28 cellular contexts compared by ENCODE assay signal in genomic region chr11:86232556-86232955, GRCh38.
"Had no signal": no experiment of that assay in that cellular context is flagged by ENCODE, and none has a peak within 500 bp of the region (broad histone marks: within the 10 kb centered on the region; RNA-seq: fewer than 3 reads in every experiment).

No MANE protein-coding gene starts in this region.

- H3K27ac ChIP-seq: colonic mucosa, coronary artery, dorsolateral prefrontal cortex, epithelial cell of prostate, esophagus muscularis mucosa, esophagus squamous epithelium, foreskin keratinocyte, gastrocnemius medialis, gastroesophageal sphincter, heart left ventricle, heart right ventricle had no signal

- H3K4me1 ChIP-seq: colonic mucosa, esophagus muscularis mucosa, gastrocnemius medialis, gastroesophageal sphincter had no signal

- H3K36me3 ChIP-seq: colonic mucosa, esophagus muscularis mucosa, esophagus squamous epithelium, gastrocnemius medialis, gastroesophageal sphincter, heart left ventricle, heart right ventricle had no signal

- H3K27ac Mint-ChIP-seq: dendritic cell treated with granulocyte-macrophage colony-stimulating factor and Interleukin-4, amounts not matched to agents 40 ng/mL and 50 ng/mL, for 4 days; effector memory CD8-positive, alpha-beta T cell; endodermal cell had no signal

- H3K27me3 Mint-ChIP-seq: dendritic cell treated with granulocyte-macrophage colony-stimulating factor and Interleukin-4, amounts not matched to agents 40 ng/mL and 50 ng/mL, for 4 days; effector memory CD8-positive, alpha-beta T cell had no signal

- ATAC-seq: effector memory CD8-positive, alpha-beta T cell; esophagus mucosa; foreskin keratinocyte; gastrocnemius medialis; gastroesophageal sphincter had no signal

- H3K4me3 ChIP-seq: colonic mucosa, coronary artery, dorsolateral prefrontal cortex, esophagus muscularis mucosa, esophagus squamous epithelium, gastrocnemius medialis, gastroesophageal sphincter, heart left ventricle, heart right ventricle had no signal

- H3K4me3 Mint-ChIP-seq: dendritic cell treated with granulocyte-macrophage colony-stimulating factor and Interleukin-4, amounts not matched to agents 40 ng/mL and 50 ng/mL, for 4 days; effector memory CD8-positive, alpha-beta T cell; endodermal cell had no signal

- H3K9me3 Mint-ChIP-seq: dendritic cell treated with granulocyte-macrophage colony-stimulating factor and Interleukin-4, amounts not matched to agents 40 ng/mL and 50 ng/mL, for 4 days; effector memory CD8-positive, alpha-beta T cell; endodermal cell had no signal

- DNase-seq: colonic mucosa; cortex of kidney; dermis blood vessel endothelial cell; dorsolateral prefrontal cortex; effector CD4-positive, alpha-beta T cell; effector CD8-positive, alpha-beta T cell; effector memory CD4-positive, alpha-beta T cell; effector memory CD8-positive, alpha-beta T cell; endodermal cell; erythroblast; esophagus squamous epithelium; foreskin fibroblast; foreskin keratinocyte; foreskin melanocyte; gastrocnemius medialis; glutamatergic neuron; heart left ventricle; heart right ventricle had no signal

- H3K9me3 ChIP-seq: colonic mucosa, esophagus muscularis mucosa, esophagus squamous epithelium, gastrocnemius medialis, gastroesophageal sphincter, heart left ventricle, heart right ventricle had no signal

- H3K27me3 ChIP-seq: colonic mucosa, dorsolateral prefrontal cortex, esophagus muscularis mucosa, esophagus squamous epithelium, foreskin keratinocyte, gastrocnemius medialis, gastroesophageal sphincter, heart left ventricle, heart right ventricle had no signal

- FAIRE-seq: colon, endometrium, endothelial cell of umbilical vein, frontal cortex had no signal
